22 cellular contexts compared by ENCODE assay signal in genomic region chr9:70382046-70382708, GRCh38.
"Had no signal": no experiment of that assay in that cellular context is flagged by ENCODE, and none has a peak within 500 bp of the region (broad histone marks: within the 10 kb centered on the region; RNA-seq: fewer than 3 reads in every experiment).

No MANE protein-coding gene starts in this region.

- ATAC-seq: activated CD8-positive, alpha-beta memory T cell treated with anti-CD3 and anti-CD28 coated beads, Interleukin-2, amount 10 ng/mL, durations not matched to agents 7 days and 5 days; activated CD8-positive, alpha-beta T cell treated with anti-CD3 and anti-CD28 coated beads for 36 hours; activated naive CD8-positive, alpha-beta T cell treated with anti-CD3 and anti-CD28 coated beads, Interleukin-2, amount 50 U/mL, for 24 hours; foreskin keratinocyte had no signal

- DNase-seq: activated CD4-positive, alpha-beta T cell treated with anti-CD3 and anti-CD28 coated beads, Interleukin-2, amount 10 ng/mL, durations not matched to agents 7 days and 5 days; activated CD4-positive, CD25-positive, alpha-beta regulatory T cell treated with anti-CD3 and anti-CD28 coated beads, Interleukin-2, amount 50 U/mL, for 72 hours; activated CD8-positive, alpha-beta memory T cell treated with anti-CD3 and anti-CD28 coated beads, Interleukin-2, amount 10 ng/mL, durations not matched to agents 7 days and 5 days; activated CD8-positive, alpha-beta T cell treated with anti-CD3 and anti-CD28 coated beads for 36 hours; activated gamma-delta T cell; activated naive CD4-positive, alpha-beta T cell treated with anti-CD3 and anti-CD28 coated beads, Interleukin-2, amount 50 U/mL, for 16 hours; activated naive CD8-positive, alpha-beta T cell treated with anti-CD3 and anti-CD28 coated beads, Interleukin-2, amount 50 U/mL, for 24 hours; activated T-cell treated with anti-CD3 and anti-CD28 coated beads for 4 hours; anterior cingulate cortex; body of pancreas; dermis blood vessel endothelial cell; effector CD8-positive, alpha-beta T cell; foreskin keratinocyte; kidney glomerular epithelial cell; spleen; stimulated activated CD4-positive, alpha-beta T cell treated with anti-CD3 and anti-CD28 coated beads, Interleukin-4, amount 100 ng/mL, for 1 hour; stimulated activated naive CD4-positive, alpha-beta T cell treated with Interleukin-2 at 50 U/mL for 16 hours; upper lobe of left lung had no signal

- H3K9me3 ChIP-seq: body of pancreas, neutrophil, spleen, upper lobe of left lung had no signal

- H3K27me3 ChIP-seq: body of pancreas, foreskin keratinocyte, neutrophil, spleen, upper lobe of left lung had no signal

- H3K4me1 ChIP-seq: foreskin keratinocyte had no signal

- H3K4me3 Mint-ChIP-seq: activated CD4-positive, alpha-beta T cell treated with anti-CD3 and anti-CD28 coated beads, Interleukin-2, amount 10 ng/mL, durations not matched to agents 7 days and 5 days; activated CD8-positive, alpha-beta memory T cell treated with anti-CD3 and anti-CD28 coated beads, Interleukin-2, amount 10 ng/mL, durations not matched to agents 7 days and 5 days; activated CD8-positive, alpha-beta T cell treated with anti-CD3 and anti-CD28 coated beads for 36 hours; activated naive CD8-positive, alpha-beta T cell treated with anti-CD3 and anti-CD28 coated beads, Interleukin-2, amount 50 U/mL, for 24 hours; memory B cell; nephron had no signal

- H3K4me3 ChIP-seq: body of pancreas, cardiac muscle cell, spleen, upper lobe of left lung had no signal

- H3K4me1 Mint-ChIP-seq: activated CD4-positive, alpha-beta T cell treated with anti-CD3 and anti-CD28 coated beads, Interleukin-2, amount 10 ng/mL, durations not matched to agents 7 days and 5 days; activated CD8-positive, alpha-beta memory T cell treated with anti-CD3 and anti-CD28 coated beads, Interleukin-2, amount 10 ng/mL, durations not matched to agents 7 days and 5 days; nephron had no signal

- H3K27me3 Mint-ChIP-seq: activated CD4-positive, alpha-beta T cell treated with anti-CD3 and anti-CD28 coated beads, Interleukin-2, amount 10 ng/mL, durations not matched to agents 7 days and 5 days; activated CD8-positive, alpha-beta memory T cell treated with anti-CD3 and anti-CD28 coated beads, Interleukin-2, amount 10 ng/mL, durations not matched to agents 7 days and 5 days; activated CD8-positive, alpha-beta T cell treated with anti-CD3 and anti-CD28 coated beads for 36 hours; activated naive CD8-positive, alpha-beta T cell treated with anti-CD3 and anti-CD28 coated beads, Interleukin-2, amount 50 U/mL, for 24 hours; memory B cell had no signal

- H3K36me3 ChIP-seq: cardiac muscle cell, neutrophil had no signal

- H3K27ac ChIP-seq: body of pancreas, cardiac muscle cell, foreskin keratinocyte, neutrophil, spleen had no signal

- H3K27ac Mint-ChIP-seq: activated CD4-positive, alpha-beta T cell treated with anti-CD3 and anti-CD28 coated beads, Interleukin-2, amount 10 ng/mL, durations not matched to agents 7 days and 5 days; activated CD8-positive, alpha-beta memory T cell treated with anti-CD3 and anti-CD28 coated beads, Interleukin-2, amount 10 ng/mL, durations not matched to agents 7 days and 5 days; activated CD8-positive, alpha-beta T cell treated with anti-CD3 and anti-CD28 coated beads for 36 hours; activated naive CD8-positive, alpha-beta T cell treated with anti-CD3 and anti-CD28 coated beads, Interleukin-2, amount 50 U/mL, for 24 hours; memory B cell; nephron had no signal

- H3K9me3 Mint-ChIP-seq: activated CD4-positive, alpha-beta T cell treated with anti-CD3 and anti-CD28 coated beads, Interleukin-2, amount 10 ng/mL, durations not matched to agents 7 days and 5 days; activated CD8-positive, alpha-beta T cell treated with anti-CD3 and anti-CD28 coated beads for 36 hours; activated naive CD8-positive, alpha-beta T cell treated with anti-CD3 and anti-CD28 coated beads, Interleukin-2, amount 50 U/mL, for 24 hours; memory B cell; nephron had no signal
